In genomic region chr4:80185787-80186548, GRCh38 we compare ENCODE assay signal across 11 cellular contexts. TPM values are rescaled to one million over a fixed set of nuclear protein-coding genes. Genes with fewer than 3 reads are reported as not detected.
DNase-seq lines count a peak whose midpoint lies in the region; ATAC-seq, FAIRE-seq and TF ChIP-seq lines count a peak whose summit lies in the region.
"Had no signal": no experiment of that assay in that cellular context is flagged by ENCODE, and none has a peak within 500 bp of the region (broad histone marks: within the 10 kb centered on the region; RNA-seq: fewer than 3 reads in every experiment).

No MANE protein-coding gene starts in this region.

- H4K20me1 ChIP-seq in GM12878 (ENCODE audit: control insufficient read depth, insufficient read depth), result no peaks in the 10 kb centered on the region

- H3K4me2 ChIP-seq in GM12878 (ENCODE audit: control insufficient read depth, insufficient read depth), result peak overlapping the region; percentile 88; the same call in 1 of the 2 replicates
- H3K4me2 ChIP-seq in mesendoderm (ENCODE audit: low read length), result no peak overlapping the region

- no peak for TF ChIP-seq EP300 in GM12878 (IDR thresholded peaks at IDR 0.05; ENCODE audit: borderline replicate concordance in 1 of 2, control insufficient read depth in 1 of 2, low read depth in 2 of 2, low read length in 2 of 2)

- in situ Hi-C loops in GM12878 (cut with MboI), result no loop called here

- H3K9ac ChIP-seq in GM12878 (ENCODE audit: control insufficient read depth, insufficient read depth, low read length), result no peak overlapping the region
- no peak overlapping the region for H3K9ac ChIP-seq in mesendoderm (ENCODE audit: low read length)

- no peak overlapping the region for H3K4me3 ChIP-seq in GM12878
- no peak overlapping the region for H3K4me3 ChIP-seq in mesendoderm (ENCODE audit: low read length)
- H3K4me3 ChIP-seq in testis, result peak overlapping the region; percentile 69 to 72

- 39% methylated on average over 20 of the region's 23 CpGs for WGBS in GM12878 (ENCODE audit: insufficient coverage, insufficient replicate concordance, low lambda C conversion rate, missing lambda C conversion rate)
- WGBS in mesendoderm (ENCODE audit: extremely low coverage, insufficient coverage, low lambda C conversion rate), result no CpG with 5 or more reads among the region's 23 CpGs
- 10 to 16% methylated on average over 23 of the region's 23 CpGs for WGBS in testis, 2 donors

- H3K27ac ChIP-seq in GM12878 (ENCODE audit: control insufficient read depth, insufficient read depth) (no peak overlapping the region), mesendoderm (ENCODE audit: low read depth, low read length) (no peak overlapping the region), testis (no peak overlapping the region)

- CTCF ChIA-PET in activated naive CD4-positive, alpha-beta T cell treated with anti-CD3 and anti-CD28 coated beads, Interleukin-2, amount 10 ng/mL, durations not matched to agents 7 days and 5 days (lab: Charles Lee), result interaction anchor here (0.6 to 8.0 kb wide), 9 partner anchors 13 to 75 kb away, joined by 3 to 138 read pairs (median 4); partner anchors contain the start of gene PRDM8
- CTCF ChIA-PET in GM12878 (lab: Yijun Ruan, JAX), result interaction anchor here (1.2 to 4.9 kb wide), 11 partner anchors 9 to 1233 kb away, joined by 3 to 63 read pairs (median 6); no protein-coding TSS in a partner anchor

- H3K27me3 ChIP-seq in GM12878 (replicated peaks in 1 of 2; ENCODE audit: control insufficient read depth in 2 of 2, insufficient read depth in 2 of 2, low read length in 1 of 2) (peaks cover 8 to 10% of the 10 kb centered on the region in 2 experiments), mesendoderm (ENCODE audit: insufficient read depth, low read length, poor library complexity) (peaks cover 83% of the 10 kb centered on the region), testis (peaks cover 5% of the 10 kb centered on the region)

- H3K79me2 ChIP-seq in GM12878 (ENCODE audit: control insufficient read depth, insufficient read depth, low read length) (no peaks in the 10 kb centered on the region), mesendoderm (ENCODE audit: control insufficient read depth, insufficient read depth, low read length) (no peaks in the 10 kb centered on the region)

- TF ChIP-seq POLR2A in GM12878 (IDR thresholded peaks at IDR 0.05; ENCODE audit: low read depth, low read length) (no peak), testis (IDR thresholded peaks at IDR 0.05) (no peak)

- POLR2A ChIA-PET in GM12878 (lab: Charles Lee), result interaction anchor here (1.2 kb wide), 1 partner anchor 128 kb away, joined by 3 read pairs; no protein-coding TSS in a partner anchor

- H4K5ac ChIP-seq in mesendoderm (ENCODE audit: low read length), result no peak overlapping the region

- H3K4me1 ChIP-seq in GM12878 (ENCODE audit: control insufficient read depth, insufficient read depth, low read length) (peaks cover 8% of the 10 kb centered on the region), mesendoderm (ENCODE audit: control insufficient read depth, low read depth, low read length) (peaks cover 6% of the 10 kb centered on the region), testis (peaks cover 15% of the 10 kb centered on the region)

- no peak for TF ChIP-seq CTCF in GM12878 (IDR thresholded peaks at IDR 0.05 in 2 of 3, conservative IDR thresholded peaks at IDR 0.05 in 1 of 3; ENCODE audit: control insufficient read depth in 2 of 3, extremely low read depth in 1 of 3, insufficient read depth in 1 of 3, low read depth in 3 of 3, low read length in 3 of 3)
- no peak for TF ChIP-seq CTCF in testis (IDR thresholded peaks at IDR 0.05)

- H3K23ac ChIP-seq in mesendoderm (ENCODE audit: low read length), result no peak overlapping the region

- H2BK15ac ChIP-seq in mesendoderm (replicated peaks; ENCODE audit: low read depth), result no peak overlapping the region

- SMC1A ChIA-PET in GM12878 (lab: Charles Lee; ENCODE audit: uncharacterized antibody, unreplicated experiment), result interaction anchor here (0.8 to 6.0 kb wide), 11 partner anchors 13 to 274 kb away, joined by 3 to 55 read pairs (median 3); no protein-coding TSS in a partner anchor

- DNase-seq in activated naive CD4-positive, alpha-beta T cell treated with anti-CD3 and anti-CD28 coated beads, Interleukin-2, amount 10 ng/mL, durations not matched to agents 7 days and 5 days, result no peak
- DNase-seq in activated naive CD4-positive, alpha-beta T cell (lab: John Stamatoyannopoulos, UW), result no peak
- DNase-seq in GM12878 (ENCODE audit: low read depth, low spot score) (no peak), mesendoderm (peak; percentile 11), testis (no peak), GM03348 (ENCODE audit: low spot score) (no peak), T-helper 9 cell (no peak), islet precursor cell (no peak)
- DNase-seq: cerebellar nuclear complex, NCI-H187 treated with DMSO at 0.1 percent for 48 hours had no signal

- H3K4me1 Mint-ChIP-seq in activated naive CD4-positive, alpha-beta T cell treated with anti-CD3 and anti-CD28 coated beads, Interleukin-2, amount 10 ng/mL, durations not matched to agents 7 days and 5 days, result peaks cover 47% of the 10 kb centered on the region

- H3K36me3 Mint-ChIP-seq in activated naive CD4-positive, alpha-beta T cell treated with anti-CD3 and anti-CD28 coated beads, Interleukin-2, amount 10 ng/mL, durations not matched to agents 7 days and 5 days, result peaks cover 10% of the 10 kb centered on the region

- H3K4ac ChIP-seq in mesendoderm (ENCODE audit: low read depth, low read length), result no peak overlapping the region

- no peaks in the 10 kb centered on the region for H3K9me3 ChIP-seq in GM12878 (replicated peaks; ENCODE audit: control insufficient read depth, insufficient read depth, low read length)
- H3K9me3 ChIP-seq in testis, result no peaks in the 10 kb centered on the region

- intact Hi-C loops in GM12878 (cut with micrococcal nuclease; ENCODE audit: unreplicated experiment), result loop anchor here (2.0 kb wide), 1 partner anchor 113 kb away; the partner anchor contains the start of gene ANTXR2
- intact Hi-C loops in testis (cut with DNase I; ENCODE audit: low total_unique reads), result loop anchor here (10.0 kb wide), 1 partner anchor 111 kb away; the partner anchor contains the start of gene ANTXR2

- no peak overlapping the region for H4K8ac ChIP-seq in mesendoderm (ENCODE audit: low read depth, low read length)

- H2BK120ac ChIP-seq in mesendoderm (ENCODE audit: low read depth, low read length), result no peak overlapping the region

- no peak overlapping the region for H3K27ac Mint-ChIP-seq in activated naive CD4-positive, alpha-beta T cell treated with anti-CD3 and anti-CD28 coated beads, Interleukin-2, amount 10 ng/mL, durations not matched to agents 7 days and 5 days

- peak overlapping the region; percentile 98 for H3K4me3 Mint-ChIP-seq in activated naive CD4-positive, alpha-beta T cell treated with anti-CD3 and anti-CD28 coated beads, Interleukin-2, amount 10 ng/mL, durations not matched to agents 7 days and 5 days

- FAIRE-seq in GM12878 (lab: Jason Lieb, UNC), result no peak

- no peak for TF ChIP-seq RAD21 in GM12878 (IDR thresholded peaks at IDR 0.05; ENCODE audit: insufficient read depth, low read depth, low read length)

- H3K9me3 Mint-ChIP-seq in activated naive CD4-positive, alpha-beta T cell treated with anti-CD3 and anti-CD28 coated beads, Interleukin-2, amount 10 ng/mL, durations not matched to agents 7 days and 5 days, result peaks cover 2% of the 10 kb centered on the region

- H3K56ac ChIP-seq in mesendoderm (ENCODE audit: low read length), result no peak overlapping the region

- no peak overlapping the region for H2AK5ac ChIP-seq in mesendoderm (ENCODE audit: low read length)

- H2AFZ ChIP-seq in GM12878 (ENCODE audit: control insufficient read depth, low read depth, low read length), result no peak overlapping the region

- no peak overlapping the region for H3K18ac ChIP-seq in mesendoderm (ENCODE audit: low read length)

- no peak for ATAC-seq in GM12878
- ATAC-seq: left lobe of liver had no signal

- H3K79me1 ChIP-seq in mesendoderm (ENCODE audit: low read length), result no peaks in the 10 kb centered on the region

- peaks cover 47% of the 10 kb centered on the region for H3K27me3 Mint-ChIP-seq in activated naive CD4-positive, alpha-beta T cell treated with anti-CD3 and anti-CD28 coated beads, Interleukin-2, amount 10 ng/mL, durations not matched to agents 7 days and 5 days

- H2BK5ac ChIP-seq in mesendoderm (ENCODE audit: low read length), result no peak overlapping the region

- RAD21 ChIA-PET in GM12878 (lab: Charles Lee; ENCODE audit: unreplicated experiment), result interaction anchor here (1.0 to 2.6 kb wide), 6 partner anchors 10 to 60 kb away, joined by 3 to 15 read pairs (median 3); no protein-coding TSS in a partner anchor

- BruUV-seq in GM12878 (replicated peaks; lab: Mats Ljungman, UMichigan), result no TSS peak

- H3K36me3 ChIP-seq in GM12878 (ENCODE audit: control insufficient read depth in 2 of 2, insufficient read depth in 2 of 2, low read length in 1 of 2) (no peaks in the 10 kb centered on the region), mesendoderm (ENCODE audit: control insufficient read depth, insufficient read depth, low read length) (no peaks in the 10 kb centered on the region), testis (ENCODE audit: low read depth, missing control alignments) (no peaks in the 10 kb centered on the region)

RNA-seq across cellular contexts. Expression of gene PRDM8, which starts 11.3 kb away (rescaled TPM):
- 0.19 and 0.71 TPM in 2 replicates for total RNA-seq in GM12878 (2013; cell fraction: nucleolus; rRNA removed)
- total RNA-seq in GM12878 (2014; rRNA removed) (0.38 and 0.68 TPM in 2 replicates), GM12878 (2014; rRNA removed; fragmentation: Illumina TruSeq; extraction: Trizol) (0.32 and 0.67 TPM in 2 replicates), GM12878 (2021) (1.5 and 1.6 TPM in 2 replicates), testis (1 to 10 TPM; 3.9 to 4.3 TPM)
- not detected for polyA plus RNA-seq in GM12878 (2011; ENCODE audit: low read depth)
- polyA plus RNA-seq in GM12878 (2011; rRNA removed) (0.11 and 0.13 TPM in 2 replicates), GM12878 (2014; fragmentation: Illumina TruSeq; extraction: Trizol) (0.50 and 2.1 TPM in 2 replicates), GM12878 (2014; fragmentation: Nextera tagmentation; extraction: Ambion mirVana) (under 1 TPM; 0.18 to 0.29 TPM), GM12878 (2014; rRNA removed) (1.0 and 1.6 TPM in 2 replicates), GM12878 (2016; fragmentation: Nextera tagmentation; extraction: Ambion mirVana) (under 1 TPM; 0.09 to 0.29 TPM), testis (ENCODE audit: insufficient read depth, low read depth, low replicate concordance) (1.1 TPM)
- 0.07 and 0.21 TPM in 2 replicates for polyA plus RNA-seq in GM12878 (2011; cell fraction: cytosol; rRNA removed)
- polyA plus RNA-seq in GM12878 (2011; cell fraction: nucleus; rRNA removed), result 0.35 and 0.39 TPM in 2 replicates
- 0.15 TPM in 1 of 2 replicates, not detected in the other for polyA plus RNA-seq in GM12878 (2012)
- polyA minus RNA-seq in GM12878 (2011; rRNA and poly(A)+ RNA removed), result not detected in 2 replicates
- not detected in 2 replicates for polyA minus RNA-seq in GM12878 (2011; cell fraction: cytosol; rRNA and poly(A)+ RNA removed)
- 0.12 TPM in 1 of 2 replicates, not detected in the other for polyA minus RNA-seq in GM12878 (2011; cell fraction: nucleus; rRNA and poly(A)+ RNA removed)
- polyA plus RNA-seq in mesendoderm (2013, experiment 1 of 2), result 0.08 TPM
- 0.01 TPM for polyA plus RNA-seq in mesendoderm (2013, experiment 2 of 2)

Comparison
In these comparisons a context has a peak if more than half of its experiments do, and no peak if none do; other contexts are left out.
1. H3K4me3 ChIP-seq: peak in testis (2 of 2); none in GM12878 (single experiment) and mesendoderm (single experiment).